Comparison of ENCODE assay signal across 1 cellular context in genomic region chr2:175879679-175880078, GRCh38.
TF ChIP-seq lines count a peak whose summit lies in the region.

No MANE protein-coding gene starts in this region.

TF ChIP-seq in GM23338, 12 proteins besides CTCF, POLR2A, EP300 and RAD21 (continued from another document):
- TF ChIP-seq POLR2AphosphoS5 (IDR thresholded peaks at IDR 0.05; ENCODE audit: low read depth): no peak
- no peak for TF ChIP-seq EZH2phosphoT487 (IDR thresholded peaks at IDR 0.05; ENCODE audit: unreplicated experiment)
- TF ChIP-seq JUNB (IDR thresholded peaks at IDR 0.05; ENCODE audit: unreplicated experiment): no peak
- TF ChIP-seq ETS1 (IDR thresholded peaks at IDR 0.05): no peak
- TF ChIP-seq NANOG (IDR thresholded peaks at IDR 0.05; ENCODE audit: borderline replicate concordance): no peak
- TF ChIP-seq ZNF331 (CRISPR knock-in tag; IDR thresholded peaks at IDR 0.05; ENCODE audit: low read depth): no peak
- TF ChIP-seq, protein P1, sequence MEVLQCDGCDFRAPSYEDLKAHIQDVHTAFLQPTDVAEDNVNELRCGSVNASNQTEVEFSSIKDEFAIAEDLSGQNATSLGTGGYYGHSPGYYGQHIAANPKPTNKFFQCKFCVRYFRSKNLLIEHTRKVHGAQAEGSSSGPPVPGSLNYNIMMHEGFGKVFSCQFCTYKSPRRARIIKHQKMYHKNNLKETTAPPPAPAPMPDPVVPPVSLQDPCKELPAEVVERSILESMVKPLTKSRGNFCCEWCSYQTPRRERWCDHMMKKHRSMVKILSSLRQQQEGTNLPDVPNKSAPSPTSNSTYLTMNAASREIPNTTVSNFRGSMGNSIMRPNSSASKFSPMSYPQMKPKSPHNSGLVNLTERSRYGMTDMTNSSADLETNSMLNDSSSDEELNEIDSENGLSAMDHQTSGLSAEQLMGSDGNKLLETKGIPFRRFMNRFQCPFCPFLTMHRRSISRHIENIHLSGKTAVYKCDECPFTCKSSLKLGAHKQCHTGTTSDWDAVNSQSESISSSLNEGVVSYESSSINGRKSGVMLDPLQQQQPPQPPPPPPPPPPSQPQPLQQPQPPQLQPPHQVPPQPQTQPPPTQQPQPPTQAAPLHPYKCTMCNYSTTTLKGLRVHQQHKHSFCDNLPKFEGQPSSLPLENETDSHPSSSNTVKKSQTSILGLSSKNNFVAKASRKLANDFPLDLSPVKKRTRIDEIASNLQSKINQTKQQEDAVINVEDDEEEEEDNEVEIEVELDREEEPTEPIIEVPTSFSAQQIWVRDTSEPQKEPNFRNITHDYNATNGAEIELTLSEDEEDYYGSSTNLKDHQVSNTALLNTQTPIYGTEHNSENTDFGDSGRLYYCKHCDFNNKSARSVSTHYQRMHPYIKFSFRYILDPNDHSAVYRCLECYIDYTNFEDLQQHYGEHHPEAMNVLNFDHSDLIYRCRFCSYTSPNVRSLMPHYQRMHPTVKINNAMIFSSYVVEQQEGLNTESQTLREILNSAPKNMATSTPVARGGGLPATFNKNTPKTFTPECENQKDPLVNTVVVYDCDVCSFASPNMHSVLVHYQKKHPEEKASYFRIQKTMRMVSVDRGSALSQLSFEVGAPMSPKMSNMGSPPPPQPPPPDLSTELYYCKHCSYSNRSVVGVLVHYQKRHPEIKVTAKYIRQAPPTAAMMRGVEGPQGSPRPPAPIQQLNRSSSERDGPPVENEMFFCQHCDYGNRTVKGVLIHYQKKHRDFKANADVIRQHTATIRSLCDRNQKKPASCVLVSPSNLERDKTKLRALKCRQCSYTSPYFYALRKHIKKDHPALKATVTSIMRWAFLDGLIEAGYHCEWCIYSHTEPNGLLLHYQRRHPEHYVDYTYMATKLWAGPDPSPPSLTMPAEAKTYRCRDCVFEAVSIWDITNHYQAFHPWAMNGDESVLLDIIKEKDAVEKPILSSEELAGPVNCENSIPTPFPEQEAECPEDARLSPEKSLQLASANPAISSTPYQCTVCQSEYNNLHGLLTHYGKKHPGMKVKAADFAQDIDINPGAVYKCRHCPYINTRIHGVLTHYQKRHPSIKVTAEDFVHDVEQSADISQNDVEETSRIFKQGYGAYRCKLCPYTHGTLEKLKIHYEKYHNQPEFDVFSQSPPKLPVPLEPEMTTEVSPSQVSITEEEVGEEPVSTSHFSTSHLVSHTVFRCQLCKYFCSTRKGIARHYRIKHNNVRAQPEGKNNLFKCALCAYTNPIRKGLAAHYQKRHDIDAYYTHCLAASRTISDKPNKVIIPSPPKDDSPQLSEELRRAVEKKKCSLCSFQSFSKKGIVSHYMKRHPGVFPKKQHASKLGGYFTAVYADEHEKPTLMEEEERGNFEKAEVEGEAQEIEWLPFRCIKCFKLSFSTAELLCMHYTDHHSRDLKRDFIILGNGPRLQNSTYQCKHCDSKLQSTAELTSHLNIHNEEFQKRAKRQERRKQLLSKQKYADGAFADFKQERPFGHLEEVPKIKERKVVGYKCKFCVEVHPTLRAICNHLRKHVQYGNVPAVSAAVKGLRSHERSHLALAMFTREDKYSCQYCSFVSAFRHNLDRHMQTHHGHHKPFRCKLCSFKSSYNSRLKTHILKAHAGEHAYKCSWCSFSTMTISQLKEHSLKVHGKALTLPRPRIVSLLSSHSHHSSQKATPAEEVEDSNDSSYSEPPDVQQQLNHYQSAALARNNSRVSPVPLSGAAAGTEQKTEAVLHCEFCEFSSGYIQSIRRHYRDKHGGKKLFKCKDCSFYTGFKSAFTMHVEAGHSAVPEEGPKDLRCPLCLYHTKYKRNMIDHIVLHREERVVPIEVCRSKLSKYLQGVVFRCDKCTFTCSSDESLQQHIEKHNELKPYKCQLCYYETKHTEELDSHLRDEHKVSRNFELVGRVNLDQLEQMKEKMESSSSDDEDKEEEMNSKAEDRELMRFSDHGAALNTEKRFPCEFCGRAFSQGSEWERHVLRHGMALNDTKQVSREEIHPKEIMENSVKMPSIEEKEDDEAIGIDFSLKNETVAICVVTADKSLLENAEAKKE (CRISPR knock-in tag; IDR thresholded peaks at IDR 0.05): no peak
